ENCODE assay signal across 15 cellular contexts in genomic region chr6:62492192-62492822, GRCh38.
DNase-seq lines count a peak whose midpoint lies in the region; ATAC-seq, FAIRE-seq and TF ChIP-seq lines count a peak whose summit lies in the region.
"Had no signal": no experiment of that assay in that cellular context is flagged by ENCODE, and none has a peak within 500 bp of the region (broad histone marks: within the 10 kb centered on the region; RNA-seq: fewer than 3 reads in every experiment).

No MANE protein-coding gene starts in this region.

- no peak for TF ChIP-seq RAD21 in HepG2 (CRISPR knock-in tag; IDR thresholded peaks at IDR 0.05)

- no peak for TF ChIP-seq POLR2A in HepG2 (IDR thresholded peaks at IDR 0.05; ENCODE audit: insufficient read depth in 1 of 2, low read depth in 2 of 2, low read length in 2 of 2)
- no peak for TF ChIP-seq POLR2A in right lobe of liver (IDR thresholded peaks at IDR 0.05)

- peak overlapping the region; percentile 48 for H3K4me2 ChIP-seq in HepG2 (ENCODE audit: low read depth, low read length)
- H3K4me2 ChIP-seq: BLaER1 treated with 17β-estradiol and CSF1 and Interleukin-3, amounts not matched to agents 10 nM and 100 nM had no signal

- intact Hi-C loops in HepG2 (cut with micrococcal nuclease; ENCODE audit: unreplicated experiment): no loop called here
- intact Hi-C loops in right lobe of liver (cut with DNase I): no loop called here
- intact Hi-C loops in kidney (cut with DNase I): no loop called here

- in situ Hi-C loops in HepG2 (cut with HindIII; ENCODE audit: extremely low pct_ligation_motif_present, low pct_unique_long_range_greater_than_20kb): no loop called here

- H3K27ac ChIP-seq in HepG2 (ENCODE audit: extremely low read length, insufficient read depth, low read length) (no peak overlapping the region), right lobe of liver (no peak overlapping the region), kidney (ENCODE audit: low read depth in 2 of 2, low read length in 2 of 2) (no peak overlapping the region)
- H3K27ac ChIP-seq: BLaER1 treated with 17β-estradiol and CSF1 and Interleukin-3, amounts not matched to agents 10 nM and 100 nM had no signal

- H3K4me3 ChIP-seq in HepG2 (replicated peaks in 1 of 3; ENCODE audit: insufficient read depth in 1 of 3, low read depth in 2 of 3, low read length in 3 of 3): peak overlapping the region in 1 of 3 experiments; percentile 25; a peak in 1 of 6 replicates
- no peak overlapping the region for H3K4me3 ChIP-seq in right lobe of liver
- no peak overlapping the region for H3K4me3 ChIP-seq in kidney (ENCODE audit: low read length in 2 of 2)
- H3K4me3 ChIP-seq: BLaER1 treated with 17β-estradiol and CSF1 and Interleukin-3, amounts not matched to agents 10 nM and 100 nM; GM12878 had no signal

- no peak for FAIRE-seq in HepG2 (lab: Jason Lieb, UNC)
- no peak for FAIRE-seq in kidney (lab: Jason Lieb, UNC)
- FAIRE-seq: GM12878 had no signal

- no peaks in the 10 kb centered on the region for H3K27me3 ChIP-seq in HepG2 (ENCODE audit: control insufficient read depth in 1 of 2, insufficient read depth in 2 of 2, low read length in 2 of 2)
- H3K27me3 ChIP-seq in right lobe of liver: no peaks in the 10 kb centered on the region
- H3K27me3 ChIP-seq: BLaER1 treated with 17β-estradiol and CSF1 and Interleukin-3, amounts not matched to agents 10 nM and 100 nM had no signal

- 10% methylated on average over 2 of the region's 11 CpGs for WGBS in HepG2 (ENCODE audit: low lambda C conversion rate)
- no CpG with 5 or more reads among the region's 11 CpGs for WGBS in right lobe of liver (ENCODE audit: insufficient coverage, low coverage, low lambda C conversion rate, missing lambda C conversion rate)

- peak; percentile 70 for ATAC-seq in HepG2
- no peak for ATAC-seq in right lobe of liver
- ATAC-seq: CD8-positive, alpha-beta T cell; GM12878 had no signal

- no peaks in the 10 kb centered on the region for H4K20me1 ChIP-seq in HepG2 (ENCODE audit: insufficient read depth, low read length)
- H4K20me1 ChIP-seq: BLaER1 treated with 17β-estradiol and CSF1 and Interleukin-3, amounts not matched to agents 10 nM and 100 nM had no signal

- H2AFZ ChIP-seq in HepG2 (ENCODE audit: low read length): no peak overlapping the region

- POLR2A ChIA-PET in HepG2 (lab: Yijun Ruan, JAX): no interaction called here

- DNase-seq in HepG2 (ENCODE audit: low spot score) (no peak), right lobe of liver (no peak), NCI-H510A treated with DMSO at 0.1 percent for 48 hours (lab: John Stamatoyannopoulos, UW) (peak; percentile 12), kidney (peak; percentile 30), NCI-H1694 (lab: John Stamatoyannopoulos, UW) (no peak), cerebellar nuclear complex (lab: John Stamatoyannopoulos, UW) (no peak), DMS79 (lab: John Stamatoyannopoulos, UW) (no peak)
- DNase-seq: Calu3; CD8-positive, alpha-beta T cell; DND-41; EL; GOT3; H9 had no signal

- H3K79me2 ChIP-seq in HepG2 (ENCODE audit: insufficient read depth, low read length): no peaks in the 10 kb centered on the region

- BruUV-seq in HepG2 (replicated peaks; lab: Mats Ljungman, UMichigan): no TSS peak

- no peak for TF ChIP-seq CTCF in HepG2 (CRISPR knock-in tag; IDR thresholded peaks at IDR 0.05)
- TF ChIP-seq CTCF in right lobe of liver (IDR thresholded peaks at IDR 0.05): no peak
- TF ChIP-seq CTCF in kidney (IDR thresholded peaks at IDR 0.05; ENCODE audit: borderline replicate concordance, extremely low read depth, insufficient read depth): no peak

- TF ChIP-seq EP300 in HepG2 (IDR thresholded peaks at IDR 0.05; ENCODE audit: low read depth in 2 of 2, low read length in 2 of 2) (no peak), HepG2 (CRISPR knock-in tag; IDR thresholded peaks at IDR 0.05; ENCODE audit: borderline replicate concordance) (no peak)

- H3K9ac ChIP-seq in HepG2 (ENCODE audit: insufficient read depth, low read depth, low read length): no peak overlapping the region
- H3K9ac ChIP-seq in kidney (ENCODE audit: low read length in 2 of 2): no peak overlapping the region
- H3K9ac ChIP-seq: BLaER1 treated with 17β-estradiol and CSF1 and Interleukin-3, amounts not matched to agents 10 nM and 100 nM had no signal

- H3K4me1 ChIP-seq in HepG2 (ENCODE audit: insufficient read depth, low read length) (no peaks in the 10 kb centered on the region), right lobe of liver (no peaks in the 10 kb centered on the region), kidney (ENCODE audit: control insufficient read depth in 1 of 2, insufficient read depth in 1 of 2, low read depth in 1 of 2, low read length in 2 of 2) (no peaks in the 10 kb centered on the region)
- H3K4me1 ChIP-seq: BLaER1 treated with 17β-estradiol and CSF1 and Interleukin-3, amounts not matched to agents 10 nM and 100 nM had no signal

- H3K9me3 ChIP-seq in HepG2 (ENCODE audit: low read length): no peaks in the 10 kb centered on the region
- no peaks in the 10 kb centered on the region for H3K9me3 ChIP-seq in right lobe of liver
- H3K9me3 ChIP-seq in kidney (ENCODE audit: control insufficient read depth in 1 of 2, low read length in 2 of 2): no peaks in the 10 kb centered on the region

- H3K36me3 ChIP-seq in HepG2 (replicated peaks in 1 of 2; ENCODE audit: control insufficient read depth in 1 of 2, insufficient read depth in 2 of 2, low read length in 2 of 2) (no peaks in the 10 kb centered on the region), right lobe of liver (no peaks in the 10 kb centered on the region), kidney (ENCODE audit: control insufficient read depth in 1 of 2, insufficient read depth in 2 of 2, low read length in 2 of 2) (no peaks in the 10 kb centered on the region)
- H3K36me3 ChIP-seq: BLaER1 treated with 17β-estradiol and CSF1 and Interleukin-3, amounts not matched to agents 10 nM and 100 nM had no signal

- CTCF ChIA-PET in HepG2 (lab: Yijun Ruan, JAX; ENCODE audit: low intra/inter-chr PET ratio, low total read pairs): no interaction called here

TF ChIP-seq in HepG2, 621 proteins besides CTCF, POLR2A, EP300 and RAD21 (continues in another document):
- 0 out of 2 replicates have a peak, but pooled peaks have one; percentile 11 for TF ChIP-seq PATZ1 (CRISPR knock-in tag; IDR thresholded peaks at IDR 0.05)
- no peak for TF ChIP-seq NFATC3 (CRISPR knock-in tag; IDR thresholded peaks at IDR 0.05)
- no peak for TF ChIP-seq MIXL1 (CRISPR knock-in tag; IDR thresholded peaks at IDR 0.05)
- TF ChIP-seq THRA (CRISPR knock-in tag; IDR thresholded peaks at IDR 0.05; ENCODE audit: borderline replicate concordance): no peak
- TF ChIP-seq ZHX1 (CRISPR knock-in tag; IDR thresholded peaks at IDR 0.05; ENCODE audit: low read depth): no peak
- peak; percentile 23; the same call in 1 of the 2 replicates for TF ChIP-seq GABPB1 (CRISPR knock-in tag; IDR thresholded peaks at IDR 0.05)
- TF ChIP-seq ZNF549 (CRISPR knock-in tag; IDR thresholded peaks at IDR 0.05): no peak
- no peak for TF ChIP-seq CAMTA2 (CRISPR knock-in tag; IDR thresholded peaks at IDR 0.05; ENCODE audit: borderline replicate concordance)

Comparison
In these comparisons a context has a peak if more than half of its experiments do, and no peak if none do; other contexts are left out.
1. DNase-seq: peak in NCI-H510A treated with DMSO at 0.1 percent for 48 hours (single experiment) and kidney (single experiment); none in HepG2 (single experiment), right lobe of liver (0 of 3), NCI-H1694 (single experiment), cerebellar nuclear complex (0 of 2) and DMS79 (single experiment).